ENCODE assay signal across 18 cellular contexts in genomic region chr10:15660990-15661389, GRCh38. TPM values are rescaled to one million over a fixed set of nuclear protein-coding genes. Genes with fewer than 3 reads are reported as not detected.
"Had no signal": no experiment of that assay in that cellular context is flagged by ENCODE, and none has a peak within 500 bp of the region (broad histone marks: within the 10 kb centered on the region; RNA-seq: fewer than 3 reads in every experiment).

No MANE protein-coding gene starts in this region.

- H3K36me3 ChIP-seq: left ventricle myocardium inferior, prostate gland had no signal

- ATAC-seq: activated CD4-positive, CD25-positive, alpha-beta regulatory T cell treated with anti-CD3 and anti-CD28 coated beads, Interleukin-2, amount 50 U/mL, for 24 hours; activated CD8-positive, alpha-beta T cell treated with anti-CD3 and anti-CD28 coated beads, Interleukin-2, amount 10 ng/mL, durations not matched to agents 7 days and 5 days; body of pancreas; right cardiac atrium; stimulated activated naive CD8-positive, alpha-beta T cell treated with anti-CD3 and anti-CD28 coated beads, Interleukin-15, amount 100 ng/mL, for 72 hours had no signal

- H3K4me3 ChIP-seq: body of pancreas, left ventricle myocardium inferior, prostate gland, skin epidermis had no signal

- H3K27ac ChIP-seq: body of pancreas, left ventricle myocardium inferior, prostate gland, skin epidermis had no signal

- H3K9me3 ChIP-seq: body of pancreas, prostate gland had no signal

- H3K9me3 Mint-ChIP-seq: activated CD4-positive, alpha-beta T cell treated with anti-CD3 and anti-CD28 coated beads, Interleukin-2, amount 10 ng/mL, durations not matched to agents 7 days and 5 days; activated T-cell treated with anti-CD3 and anti-CD28 coated beads, Interleukin-2, amount 50 U/mL, for 24 hours; activated T-helper 2 cell treated with anti-CD3 and anti-CD28 coated beads, Interferon-gamma antibody, Interleukin-2, Interleukin-4, amounts not matched to agents 10 μg/mL and 5 μg/mL and 100 μg/mL, durations not matched to agents 14 hours and 24 hours and 36 hours; neural crest cell; stimulated activated naive CD8-positive, alpha-beta T cell treated with anti-CD3 and anti-CD28 coated beads, Interleukin-15, amount 100 ng/mL, for 72 hours; T-helper 1 cell treated with Interleukin-12 subunit alpha and Interleukin-12 subunit beta and Interleukin-4 antibody, amounts not matched to agents 30 μg/mL and 1 μg/mL, for 36 hours had no signal

- FAIRE-seq: frontal cortex had no signal

- H3K4me3 Mint-ChIP-seq: activated CD4-positive, alpha-beta T cell treated with anti-CD3 and anti-CD28 coated beads, Interleukin-2, amount 10 ng/mL, durations not matched to agents 7 days and 5 days; activated CD8-positive, alpha-beta T cell treated with anti-CD3 and anti-CD28 coated beads, Interleukin-2, amount 10 ng/mL, durations not matched to agents 7 days and 5 days; activated T-cell treated with anti-CD3 and anti-CD28 coated beads, Interleukin-2, amount 50 U/mL, for 24 hours; neural crest cell; stimulated activated naive CD8-positive, alpha-beta T cell treated with anti-CD3 and anti-CD28 coated beads, Interleukin-15, amount 100 ng/mL, for 72 hours; T-helper 1 cell treated with Interleukin-12 subunit alpha and Interleukin-12 subunit beta and Interleukin-4 antibody, amounts not matched to agents 30 μg/mL and 1 μg/mL, for 36 hours had no signal

- H3K4me1 ChIP-seq: body of pancreas, left ventricle myocardium inferior, prostate gland had no signal

- H3K27me3 Mint-ChIP-seq: activated CD4-positive, alpha-beta T cell treated with anti-CD3 and anti-CD28 coated beads, Interleukin-2, amount 10 ng/mL, durations not matched to agents 7 days and 5 days; stimulated activated naive CD8-positive, alpha-beta T cell treated with anti-CD3 and anti-CD28 coated beads, Interleukin-15, amount 100 ng/mL, for 72 hours had no signal

- H3K27me3 ChIP-seq: body of pancreas had no signal

- H3K4me1 Mint-ChIP-seq: activated CD4-positive, alpha-beta T cell treated with anti-CD3 and anti-CD28 coated beads, Interleukin-2, amount 10 ng/mL, durations not matched to agents 7 days and 5 days; neural crest cell; stimulated activated naive CD8-positive, alpha-beta T cell treated with anti-CD3 and anti-CD28 coated beads, Interleukin-15, amount 100 ng/mL, for 72 hours had no signal

- H3K27ac Mint-ChIP-seq: activated CD4-positive, alpha-beta T cell treated with anti-CD3 and anti-CD28 coated beads, Interleukin-2, amount 10 ng/mL, durations not matched to agents 7 days and 5 days; activated CD8-positive, alpha-beta T cell treated with anti-CD3 and anti-CD28 coated beads, Interleukin-2, amount 10 ng/mL, durations not matched to agents 7 days and 5 days; activated T-cell treated with anti-CD3 and anti-CD28 coated beads, Interleukin-2, amount 50 U/mL, for 24 hours; activated T-helper 2 cell treated with anti-CD3 and anti-CD28 coated beads, Interferon-gamma antibody, Interleukin-2, Interleukin-4, amounts not matched to agents 10 μg/mL and 5 μg/mL and 100 μg/mL, durations not matched to agents 14 hours and 24 hours and 36 hours; T-helper 1 cell treated with Interleukin-12 subunit alpha and Interleukin-12 subunit beta and Interleukin-4 antibody, amounts not matched to agents 30 μg/mL and 1 μg/mL, for 36 hours had no signal

- DNase-seq: activated CD4-positive, alpha-beta T cell treated with anti-CD3 and anti-CD28 coated beads, Interleukin-2, amount 10 ng/mL, durations not matched to agents 7 days and 5 days; activated CD8-positive, alpha-beta T cell treated with anti-CD3 and anti-CD28 coated beads, Interleukin-2, amount 10 ng/mL, durations not matched to agents 7 days and 5 days; activated naive CD4-positive, alpha-beta T cell treated with Interleukin-2 at 50 U/mL for 16 hours; activated T-cell treated with anti-CD3 and anti-CD28 coated beads, Interleukin-2, amount 50 U/mL, for 24 hours; body of pancreas; left ventricle myocardium inferior; mammary epithelial cell; right cardiac atrium; stimulated activated naive CD8-positive, alpha-beta T cell treated with anti-CD3 and anti-CD28 coated beads, Interleukin-15, amount 100 ng/mL, for 72 hours; trophoblast cell had no signal

RNA-seq across cellular contexts. Expression of gene ITGA8, which starts 58.7 kb away (rescaled TPM):
- total RNA-seq: activated CD4-positive, alpha-beta T cell treated with anti-CD3 and anti-CD28 coated beads, Interleukin-2, amount 10 ng/mL, durations not matched to agents 7 days and 5 days; activated CD8-positive, alpha-beta T cell treated with anti-CD3 and anti-CD28 coated beads, Interleukin-2, amount 10 ng/mL, durations not matched to agents 7 days and 5 days; activated T-helper 2 cell treated with anti-CD3 and anti-CD28 coated beads, Interferon-gamma antibody, Interleukin-2, Interleukin-4, amounts not matched to agents 10 μg/mL and 5 μg/mL and 100 μg/mL, durations not matched to agents 14 hours and 24 hours and 36 hours; mononuclear cell had no signal
- polyA plus RNA-seq: mammary epithelial cell had no signal
